In genomic region chr1:86197206-86197855, GRCh38 we compare ENCODE assay signal across 19 cellular contexts. TPM values are rescaled to one million over a fixed set of nuclear protein-coding genes. Genes with fewer than 3 reads are reported as not detected.
DNase-seq lines count a peak whose midpoint lies in the region; ATAC-seq, FAIRE-seq and TF ChIP-seq lines count a peak whose summit lies in the region.
"Had no signal": no experiment of that assay in that cellular context is flagged by ENCODE, and none has a peak within 500 bp of the region (broad histone marks: within the 10 kb centered on the region; RNA-seq: fewer than 3 reads in every experiment).

No MANE protein-coding gene starts in this region.

- no peak overlapping the region for H3K4me2 ChIP-seq in HepG2 (ENCODE audit: low read depth, low read length)
- H3K4me2 ChIP-seq: BLaER1 treated with 17β-estradiol and CSF1 and Interleukin-3, amounts not matched to agents 10 nM and 100 nM had no signal

- intact Hi-C loops in Right ventricle myocardium superior (cut with DNase I), result no loop called here
- intact Hi-C loops in sciatic nerve (cut with DNase I), result no loop called here
- intact Hi-C loops in HepG2 (cut with micrococcal nuclease; ENCODE audit: unreplicated experiment), result no loop called here

- H3K9me3 ChIP-seq in right atrium auricular region (no peaks in the 10 kb centered on the region), HepG2 (ENCODE audit: low read length) (no peaks in the 10 kb centered on the region)
- H3K9me3 ChIP-seq: BLaER1 treated with 17β-estradiol and CSF1 and Interleukin-3, amounts not matched to agents 10 nM and 100 nM had no signal

- POLR2A ChIA-PET in HepG2 (lab: Yijun Ruan, JAX), result no interaction called here

- BruUV-seq in HepG2 (replicated peaks; lab: Mats Ljungman, UMichigan), result no TSS peak

- in situ Hi-C loops in HepG2 (cut with HindIII; ENCODE audit: extremely low pct_ligation_motif_present, low pct_unique_long_range_greater_than_20kb), result no loop called here

- H3K9ac ChIP-seq in HepG2 (ENCODE audit: insufficient read depth, low read depth, low read length), result no peak overlapping the region
- H3K9ac ChIP-seq: BLaER1 treated with 17β-estradiol and CSF1 and Interleukin-3, amounts not matched to agents 10 nM and 100 nM had no signal

- CTCF ChIA-PET in HepG2 (lab: Yijun Ruan, JAX; ENCODE audit: low intra/inter-chr PET ratio, low total read pairs), result no interaction called here

- H3K36me3 ChIP-seq in right atrium auricular region, result no peaks in the 10 kb centered on the region
- H3K36me3 ChIP-seq in HepG2 (replicated peaks in 1 of 2; ENCODE audit: control insufficient read depth in 1 of 2, insufficient read depth in 2 of 2, low read length in 2 of 2), result no peaks in the 10 kb centered on the region
- H3K36me3 ChIP-seq: BLaER1 treated with 17β-estradiol and CSF1 and Interleukin-3, amounts not matched to agents 10 nM and 100 nM had no signal

- H3K27ac ChIP-seq in right atrium auricular region (no peak overlapping the region), HepG2 (ENCODE audit: extremely low read length, insufficient read depth, low read length) (no peak overlapping the region)
- H3K27ac ChIP-seq: BLaER1 treated with 17β-estradiol and CSF1 and Interleukin-3, amounts not matched to agents 10 nM and 100 nM had no signal

- ATAC-seq in Right ventricle myocardium superior (ENCODE audit: poor library complexity) (peak; percentile 68), sciatic nerve (peak; percentile 77), HepG2 (no peak)
- ATAC-seq: CD8-positive, alpha-beta T cell; SK-N-SH treated with all-trans-retinoic acid at 6 μM for 48 hours had no signal

- no peak overlapping the region for H2AFZ ChIP-seq in HepG2 (ENCODE audit: low read length)

- no peaks in the 10 kb centered on the region for H4K20me1 ChIP-seq in HepG2 (ENCODE audit: insufficient read depth, low read length)
- H4K20me1 ChIP-seq: BLaER1 treated with 17β-estradiol and CSF1 and Interleukin-3, amounts not matched to agents 10 nM and 100 nM had no signal

- TF ChIP-seq RAD21 in HepG2 (CRISPR knock-in tag; IDR thresholded peaks at IDR 0.05), result no peak

- no peaks in the 10 kb centered on the region for H3K79me2 ChIP-seq in HepG2 (ENCODE audit: insufficient read depth, low read length)

- 0% methylated on average over 1 of the region's 1 CpG for WGBS in HepG2 (ENCODE audit: low lambda C conversion rate)

- no peak overlapping the region for H3K4me3 ChIP-seq in right atrium auricular region
- no peak overlapping the region for H3K4me3 ChIP-seq in fibroblast of the aortic adventitia (ENCODE audit: low read depth, low read length)
- no peak overlapping the region for H3K4me3 ChIP-seq in HepG2 (replicated peaks in 1 of 3; ENCODE audit: insufficient read depth in 1 of 3, low read depth in 2 of 3, low read length in 3 of 3)
- H3K4me3 ChIP-seq: BLaER1 treated with 17β-estradiol and CSF1 and Interleukin-3, amounts not matched to agents 10 nM and 100 nM had no signal

- no peaks in the 10 kb centered on the region for H3K4me1 ChIP-seq in right atrium auricular region
- H3K4me1 ChIP-seq in HepG2 (ENCODE audit: insufficient read depth, low read length), result no peaks in the 10 kb centered on the region
- H3K4me1 ChIP-seq: BLaER1 treated with 17β-estradiol and CSF1 and Interleukin-3, amounts not matched to agents 10 nM and 100 nM had no signal

- H3K27me3 ChIP-seq in right atrium auricular region (no peaks in the 10 kb centered on the region), HepG2 (ENCODE audit: control insufficient read depth in 1 of 2, insufficient read depth in 2 of 2, low read length in 2 of 2) (no peaks in the 10 kb centered on the region)
- H3K27me3 ChIP-seq: BLaER1 treated with 17β-estradiol and CSF1 and Interleukin-3, amounts not matched to agents 10 nM and 100 nM had no signal

- no peak for FAIRE-seq in HepG2 (lab: Jason Lieb, UNC)
- FAIRE-seq: RCC 7860 had no signal

- no peak for DNase-seq in Right ventricle myocardium superior
- no peak for DNase-seq in right atrium auricular region (ENCODE audit: low spot score)
- DNase-seq in RPMI7951 (ENCODE audit: low read depth), result peak; percentile 59
- peak; percentile 57 for DNase-seq in fibroblast of the aortic adventitia (ENCODE audit: low read depth)
- no peak for DNase-seq in sciatic nerve (ENCODE audit: low spot score)
- DNase-seq in HepG2 (ENCODE audit: low spot score), result no peak
- DNase-seq in activated naive CD4-positive, alpha-beta T cell treated with Interleukin-2 at 50 U/mL for 16 hours, result no peak
- no peak for DNase-seq in DMS79 (lab: John Stamatoyannopoulos, UW)
- DNase-seq: Calu3; CD8-positive, alpha-beta T cell; EL; KG1; NCI-H1417 treated with DMSO at 0.1 percent for 48 hours; NCI-H187 treated with DMSO at 0.1 percent for 48 hours; NCI-H446; SHP77 treated with DMSO at 0.1 percent for 48 hours had no signal

- no peak for TF ChIP-seq POLR2A in HepG2 (IDR thresholded peaks at IDR 0.05; ENCODE audit: insufficient read depth in 1 of 2, low read depth in 2 of 2, low read length in 2 of 2)

- no peak for TF ChIP-seq EP300 in HepG2 (IDR thresholded peaks at IDR 0.05; ENCODE audit: low read depth in 2 of 2, low read length in 2 of 2)
- TF ChIP-seq EP300 in HepG2 (CRISPR knock-in tag; IDR thresholded peaks at IDR 0.05; ENCODE audit: borderline replicate concordance), result no peak

- TF ChIP-seq CTCF in right atrium auricular region (IDR thresholded peaks at IDR 0.05) (no peak), fibroblast of the aortic adventitia (IDR thresholded peaks at IDR 0.05; ENCODE audit: insufficient read depth, low read length) (no peak), HepG2 (CRISPR knock-in tag; IDR thresholded peaks at IDR 0.05) (no peak)

TF ChIP-seq in HepG2, 621 proteins besides CTCF, POLR2A, EP300 and RAD21:
- no peak for TF ChIP-seq ZNF598 (CRISPR knock-in tag; IDR thresholded peaks at IDR 0.05; ENCODE audit: borderline replicate concordance)
- TF ChIP-seq HNRNPK (IDR thresholded peaks at IDR 0.05; ENCODE audit: low read depth, low read length, poor library complexity, severe bottlenecking), result no peak
- TF ChIP-seq ZNF160 (CRISPR knock-in tag; IDR thresholded peaks at IDR 0.05), result no peak
- TF ChIP-seq PITX1 (CRISPR knock-in tag; IDR thresholded peaks at IDR 0.05), result no peak
- TF ChIP-seq ZNF839 (CRISPR knock-in tag; IDR thresholded peaks at IDR 0.05; ENCODE audit: borderline replicate concordance), result no peak
- no peak for TF ChIP-seq ZNF580 (CRISPR knock-in tag; IDR thresholded peaks at IDR 0.05; ENCODE audit: borderline replicate concordance, low read depth)
- no peak for TF ChIP-seq PLRG1 (conservative IDR thresholded peaks at IDR 0.05)
TF ChIP-seq in HepG2: peak in this region for 0.

RNA-seq across cellular contexts. Expression of gene COL24A1, which starts 40.8 kb away (rescaled TPM):
- total RNA-seq in Right ventricle myocardium superior, result 1.9 TPM
- total RNA-seq in right atrium auricular region, result 1 to 10 TPM in 1 of 2 donors, under 1 TPM in 1; 0.67 to 1.0 TPM
- 0.98 and 1.2 TPM in 2 replicates for total RNA-seq in RPMI7951 (2014; rRNA removed; shearing (Covaris generic))
- total RNA-seq in fibroblast of the aortic adventitia (ENCODE audit: low replicate concordance), result 0.27 and 0.82 TPM in 2 replicates
- total RNA-seq in sciatic nerve, result 6.1 TPM
- total RNA-seq in HepG2 (2016; rRNA removed; fragmentation: Illumina TruSeq; extraction: Trizol), result 0.07 and 0.13 TPM in 2 replicates
- total RNA-seq in HepG2 (2016; cell fraction: cytosol; rRNA removed; fragmentation: Illumina TruSeq; extraction: Trizol; ENCODE audit: low read depth), result 0.09 TPM in 1 of 2 replicates, not detected in the other
- 0.04 and 0.17 TPM in 2 replicates for total RNA-seq in HepG2 (2016; cell fraction: insoluble cytoplasmic fraction; rRNA removed; fragmentation: Illumina TruSeq; extraction: Trizol)
- total RNA-seq in HepG2 (2016; cell fraction: membrane; rRNA removed; fragmentation: Illumina TruSeq; extraction: Trizol), result 0.03 TPM in 1 of 2 replicates, not detected in the other
- total RNA-seq in HepG2 (2016; cell fraction: nucleus; rRNA removed; fragmentation: Illumina TruSeq; extraction: Trizol), result 0.09 and 0.19 TPM in 2 replicates
- 0.04 and 0.07 TPM in 2 replicates for polyA plus RNA-seq in HepG2 (2011; rRNA removed)
- polyA plus RNA-seq in HepG2 (2011; cell fraction: cytosol; rRNA removed), result 0.01 TPM in 2 replicates
- 0.39 and 0.55 TPM in 2 replicates for polyA plus RNA-seq in HepG2 (2011; cell fraction: nucleus; rRNA removed)
- 0.11 and 0.27 TPM in 2 replicates for polyA plus RNA-seq in HepG2 (2012)
- not detected in 2 replicates for polyA plus RNA-seq in HepG2 (2016; cell fraction: cytosol; fragmentation: Illumina TruSeq; extraction: Trizol; ENCODE audit: low read depth)
- 0.05 and 0.23 TPM in 2 replicates for polyA plus RNA-seq in HepG2 (2016; cell fraction: insoluble cytoplasmic fraction; fragmentation: Illumina TruSeq; extraction: Trizol; ENCODE audit: low read depth)
- polyA plus RNA-seq in HepG2 (2016; cell fraction: membrane; fragmentation: Illumina TruSeq; extraction: Trizol; ENCODE audit: low read depth), result not detected in 2 replicates
- polyA plus RNA-seq in HepG2 (2016; cell fraction: nucleus; fragmentation: Illumina TruSeq; extraction: Trizol; ENCODE audit: insufficient read depth, low read depth), result 0.40 and 0.52 TPM in 2 replicates
- polyA minus RNA-seq in HepG2 (2011; rRNA and poly(A)+ RNA removed; ENCODE audit: low replicate concordance), result not detected in 2 replicates
- polyA minus RNA-seq in HepG2 (2011; cell fraction: cytosol; rRNA and poly(A)+ RNA removed), result not detected in 2 replicates
- 0.13 and 0.25 TPM in 2 replicates for polyA minus RNA-seq in HepG2 (2011; cell fraction: nucleus; rRNA and poly(A)+ RNA removed)
- total RNA-seq: Calu3; CD8-positive, alpha-beta T cell had no signal

Comparison
In these comparisons a context has a peak if more than half of its experiments do, and no peak if none do; other contexts are left out.
1. DNase-seq: peak in RPMI7951 (single experiment) and fibroblast of the aortic adventitia (single experiment); none in Right ventricle myocardium superior (single experiment), right atrium auricular region (single experiment), sciatic nerve (single experiment), HepG2 (single experiment), activated naive CD4-positive, alpha-beta T cell treated with Interleukin-2 at 50 U/mL for 16 hours (single experiment) and DMS79 (single experiment).